In the genomic region with DNA sequence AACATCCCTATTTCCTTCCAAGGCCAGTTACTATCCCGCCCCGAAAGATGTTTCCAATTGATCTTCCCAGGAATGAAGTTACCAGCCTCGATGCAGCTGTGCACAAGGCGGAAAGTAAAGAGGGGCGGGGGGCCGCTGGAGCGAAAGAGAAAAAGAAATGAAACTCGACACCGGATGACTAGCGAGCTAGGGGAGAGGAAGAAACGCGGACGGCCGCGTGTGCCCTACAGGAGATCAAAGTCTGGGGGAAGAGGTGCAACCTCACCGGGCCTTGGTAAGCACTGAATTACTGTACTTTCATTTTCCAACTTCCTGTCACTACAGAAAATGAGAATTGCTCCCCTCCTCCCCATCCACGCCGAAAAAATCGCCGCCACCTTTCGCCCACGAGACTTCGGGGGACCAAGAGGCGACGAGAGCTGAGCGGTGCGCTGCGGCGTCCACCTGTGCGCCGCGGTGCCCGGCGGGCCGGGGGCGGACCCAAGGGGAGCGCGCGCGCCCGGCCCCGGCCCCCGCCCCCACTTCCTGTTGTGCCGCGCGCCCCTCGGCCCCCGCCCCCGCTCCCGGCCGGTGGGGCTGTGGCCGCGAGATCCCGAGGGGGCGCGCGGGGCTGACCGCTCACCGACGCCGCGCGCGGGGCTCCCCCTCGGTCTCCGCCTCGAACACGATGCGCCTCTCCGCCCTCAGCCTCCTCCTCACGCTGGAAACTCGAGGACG, we compare ENCODE assay signal across 7 cellular contexts. TPM values are rescaled to one million over a fixed set of nuclear protein-coding genes. Genes with fewer than 3 reads are reported as not detected.
DNase-seq lines count a peak whose midpoint lies in the region; ATAC-seq and TF ChIP-seq lines count a peak whose summit lies in the region.

No MANE protein-coding gene starts in this region.

- peak overlapping the region; percentile 93 to 97 (median 96) for H3K27ac ChIP-seq in gastrocnemius medialis

- TF ChIP-seq POLR2A in gastrocnemius medialis (IDR thresholded peaks at IDR 0.05): no peak

- intact Hi-C loops in gastrocnemius medialis (cut with DNase I; ENCODE audit: low total_unique reads): no loop called here

- peak; percentile 85 to 91 for DNase-seq in NCI-H2081 (lab: John Stamatoyannopoulos, UW)
- DNase-seq in T1000 (lab: John Stamatoyannopoulos, UW): peak; percentile 50
- peak; percentile 88 for DNase-seq in astrocyte of the hippocampus (ENCODE audit: low read depth, low spot score)
- DNase-seq in iPS DF 19.7 (ENCODE audit: low read depth, low spot score): peak; percentile 57
- DNase-seq in gastrocnemius medialis: peak; percentile 32 to 55

- no peaks in the 10 kb centered on the region for H3K27me3 ChIP-seq in gastrocnemius medialis

- ATAC-seq in GM18520 (IDR thresholded peaks at IDR 0.05; ENCODE audit: unreplicated experiment): peak; percentile 37
- peak; percentile 63 for ATAC-seq in HG03045 (IDR thresholded peaks at IDR 0.05; ENCODE audit: unreplicated experiment)
- peak; percentile 69 to 75 for ATAC-seq in gastrocnemius medialis

- no peaks in the 10 kb centered on the region for H3K9me3 ChIP-seq in gastrocnemius medialis

- TF ChIP-seq CTCF in gastrocnemius medialis (IDR thresholded peaks at IDR 0.05 in 4 of 5, conservative IDR thresholded peaks at IDR 0.05 in 1 of 5): peak in 1 of 5 experiments; percentile 11

- H3K4me1 ChIP-seq in gastrocnemius medialis: peaks cover 38 to 49% of the 10 kb centered on the region in 2 donors

- in situ Hi-C loops in gastrocnemius medialis (cut with MboI; ENCODE audit: low sequenced_read_pairs in 4 of 4): no loop called here

- H3K36me3 ChIP-seq in gastrocnemius medialis: no peaks in the 10 kb centered on the region

- peak overlapping the region; percentile 65 to 90 (median 78) for H3K4me3 ChIP-seq in gastrocnemius medialis

RNA-seq across cellular contexts. Expression of a gene that starts 0.6 kb away (rescaled TPM):
- total RNA-seq in gastrocnemius medialis: 10 to 100 TPM; 17.3 to 24.2 (median 20.1) TPM

RNA-seq across cellular contexts. Expression of a gene that starts 49.1 kb away (rescaled TPM):
- 1 to 10 TPM in 2 of 4 donors, under 1 TPM in 1, not detected in 1; 0.76 to 1.2 (median 1.0) TPM for total RNA-seq in gastrocnemius medialis

Comparison
In these comparisons a context has a peak if more than half of its experiments do, and no peak if none do; other contexts are left out.
1. Peak in every context shown above with its lines: DNase-seq, ATAC-seq, H3K4me3 ChIP-seq and H3K27ac ChIP-seq.